ENCODE assay signal across 1 cellular context in the genomic region with DNA sequence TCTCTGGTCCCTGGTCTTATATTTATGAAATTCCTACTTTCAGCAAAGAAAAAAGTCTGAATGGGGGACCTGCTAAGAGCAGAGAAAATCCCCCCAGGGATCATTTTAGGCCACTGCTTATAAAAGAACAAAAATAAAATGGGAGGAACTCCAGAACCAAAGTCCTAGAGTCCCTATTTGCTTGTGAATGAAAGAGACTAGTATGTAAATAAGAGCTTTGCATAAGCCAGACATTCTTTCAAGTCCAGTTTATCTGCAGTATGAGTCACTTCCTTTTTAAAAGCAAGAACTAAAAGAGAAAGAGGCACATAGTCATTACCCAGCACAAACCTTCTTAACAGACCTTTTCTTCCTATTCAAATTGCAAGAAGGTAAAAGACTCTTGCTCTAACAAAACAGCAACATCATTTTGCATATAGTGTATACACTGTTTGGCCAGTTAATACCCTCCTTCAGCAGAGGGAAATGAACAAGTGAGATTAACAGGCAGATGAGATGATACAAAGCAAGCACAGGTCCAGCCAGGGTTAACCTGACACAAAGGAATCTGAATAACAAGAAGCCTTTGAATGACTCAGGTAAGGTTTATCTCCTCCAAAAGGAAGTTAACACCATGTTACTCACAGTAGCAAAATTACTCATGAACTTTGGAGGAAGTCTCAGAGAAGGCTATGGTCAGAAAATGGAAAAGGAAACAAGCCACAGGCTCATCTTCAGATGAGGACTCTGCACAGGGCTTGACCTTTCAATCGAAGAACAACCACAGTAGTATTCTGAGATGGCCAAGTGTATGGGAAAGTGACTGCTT.
A peak's percentile ranks its signal among the peaks of the same experiment; 100 is the strongest.
TF ChIP-seq lines count a peak whose summit lies in the region.

No MANE protein-coding gene starts in this region.

TF ChIP-seq in HepG2, 621 proteins besides CTCF, POLR2A, EP300 and RAD21 (continued from another document and continues in another):
- TF ChIP-seq ZBTB43 (CRISPR knock-in tag; conservative IDR thresholded peaks at IDR 0.05), result peak; percentile 62; the same call in 1 of the 2 replicates
- TF ChIP-seq MIXL1 (CRISPR knock-in tag; IDR thresholded peaks at IDR 0.05), result peak; percentile 67; the same call in 1 of the 2 replicates
- TF ChIP-seq CREB1 (IDR thresholded peaks at IDR 0.05), result peak; percentile 6; the same call in 1 of the 2 replicates
- TF ChIP-seq CREB1 (CRISPR knock-in tag; IDR thresholded peaks at IDR 0.05), result peak; percentile 71; the same call in 1 of the 2 replicates
- peak; percentile 94 for TF ChIP-seq FOXA3 (CRISPR knock-in tag; IDR thresholded peaks at IDR 0.05)
- TF ChIP-seq, protein P1, sequence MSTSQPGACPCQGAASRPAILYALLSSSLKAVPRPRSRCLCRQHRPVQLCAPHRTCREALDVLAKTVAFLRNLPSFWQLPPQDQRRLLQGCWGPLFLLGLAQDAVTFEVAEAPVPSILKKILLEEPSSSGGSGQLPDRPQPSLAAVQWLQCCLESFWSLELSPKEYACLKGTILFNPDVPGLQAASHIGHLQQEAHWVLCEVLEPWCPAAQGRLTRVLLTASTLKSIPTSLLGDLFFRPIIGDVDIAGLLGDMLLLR (CRISPR knock-in tag; IDR thresholded peaks at IDR 0.05), result no peak
- TF ChIP-seq NFE2L1 (CRISPR knock-in tag; IDR thresholded peaks at IDR 0.05; ENCODE audit: borderline replicate concordance), result no peak
- TF ChIP-seq GMEB1 (CRISPR knock-in tag; IDR thresholded peaks at IDR 0.05; ENCODE audit: borderline replicate concordance), result no peak; the same call in 1 of the 2 replicates
- TF ChIP-seq, protein P2, sequence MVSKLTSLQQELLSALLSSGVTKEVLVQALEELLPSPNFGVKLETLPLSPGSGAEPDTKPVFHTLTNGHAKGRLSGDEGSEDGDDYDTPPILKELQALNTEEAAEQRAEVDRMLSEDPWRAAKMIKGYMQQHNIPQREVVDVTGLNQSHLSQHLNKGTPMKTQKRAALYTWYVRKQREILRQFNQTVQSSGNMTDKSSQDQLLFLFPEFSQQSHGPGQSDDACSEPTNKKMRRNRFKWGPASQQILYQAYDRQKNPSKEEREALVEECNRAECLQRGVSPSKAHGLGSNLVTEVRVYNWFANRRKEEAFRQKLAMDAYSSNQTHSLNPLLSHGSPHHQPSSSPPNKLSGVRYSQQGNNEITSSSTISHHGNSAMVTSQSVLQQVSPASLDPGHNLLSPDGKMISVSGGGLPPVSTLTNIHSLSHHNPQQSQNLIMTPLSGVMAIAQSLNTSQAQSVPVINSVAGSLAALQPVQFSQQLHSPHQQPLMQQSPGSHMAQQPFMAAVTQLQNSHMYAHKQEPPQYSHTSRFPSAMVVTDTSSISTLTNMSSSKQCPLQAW (CRISPR knock-in tag; IDR thresholded peaks at IDR 0.05), result no peak
- TF ChIP-seq CBFB (CRISPR knock-in tag; IDR thresholded peaks at IDR 0.05), result 0 out of 2 replicates have a peak, but pooled peaks have one; percentile 23
- TF ChIP-seq, protein P3, sequence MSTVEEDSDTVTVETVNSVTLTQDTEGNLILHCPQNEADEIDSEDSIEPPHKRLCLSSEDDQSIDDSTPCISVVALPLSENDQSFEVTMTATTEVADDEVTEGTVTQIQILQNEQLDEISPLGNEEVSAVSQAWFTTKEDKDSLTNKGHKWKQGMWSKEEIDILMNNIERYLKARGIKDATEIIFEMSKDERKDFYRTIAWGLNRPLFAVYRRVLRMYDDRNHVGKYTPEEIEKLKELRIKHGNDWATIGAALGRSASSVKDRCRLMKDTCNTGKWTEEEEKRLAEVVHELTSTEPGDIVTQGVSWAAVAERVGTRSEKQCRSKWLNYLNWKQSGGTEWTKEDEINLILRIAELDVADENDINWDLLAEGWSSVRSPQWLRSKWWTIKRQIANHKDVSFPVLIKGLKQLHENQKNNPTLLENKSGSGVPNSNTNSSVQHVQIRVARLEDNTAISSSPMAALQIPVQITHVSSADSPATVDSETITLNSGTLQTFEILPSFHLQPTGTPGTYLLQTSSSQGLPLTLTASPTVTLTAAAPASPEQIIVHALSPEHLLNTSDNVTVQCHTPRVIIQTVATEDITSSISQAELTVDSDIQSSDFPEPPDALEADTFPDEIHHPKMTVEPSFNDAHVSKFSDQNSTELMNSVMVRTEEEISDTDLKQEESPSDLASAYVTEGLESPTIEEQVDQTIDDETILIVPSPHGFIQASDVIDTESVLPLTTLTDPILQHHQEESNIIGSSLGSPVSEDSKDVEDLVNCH (CRISPR knock-in tag; IDR thresholded peaks at IDR 0.05), result no peak
- TF ChIP-seq, protein P4, sequence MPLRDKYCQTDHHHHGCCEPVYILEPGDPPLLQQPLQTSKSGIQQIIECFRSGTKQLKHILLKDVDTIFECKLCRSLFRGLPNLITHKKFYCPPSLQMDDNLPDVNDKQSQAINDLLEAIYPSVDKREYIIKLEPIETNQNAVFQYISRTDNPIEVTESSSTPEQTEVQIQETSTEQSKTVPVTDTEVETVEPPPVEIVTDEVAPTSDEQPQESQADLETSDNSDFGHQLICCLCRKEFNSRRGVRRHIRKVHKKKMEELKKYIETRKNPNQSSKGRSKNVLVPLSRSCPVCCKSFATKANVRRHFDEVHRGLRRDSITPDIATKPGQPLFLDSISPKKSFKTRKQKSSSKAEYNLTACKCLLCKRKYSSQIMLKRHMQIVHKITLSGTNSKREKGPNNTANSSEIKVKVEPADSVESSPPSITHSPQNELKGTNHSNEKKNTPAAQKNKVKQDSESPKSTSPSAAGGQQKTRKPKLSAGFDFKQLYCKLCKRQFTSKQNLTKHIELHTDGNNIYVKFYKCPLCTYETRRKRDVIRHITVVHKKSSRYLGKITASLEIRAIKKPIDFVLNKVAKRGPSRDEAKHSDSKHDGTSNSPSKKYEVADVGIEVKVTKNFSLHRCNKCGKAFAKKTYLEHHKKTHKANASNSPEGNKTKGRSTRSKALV (CRISPR knock-in tag; IDR thresholded peaks at IDR 0.05), result 0 out of 2 replicates have a peak, but pooled peaks have one; percentile 15
- TF ChIP-seq, protein P5, sequence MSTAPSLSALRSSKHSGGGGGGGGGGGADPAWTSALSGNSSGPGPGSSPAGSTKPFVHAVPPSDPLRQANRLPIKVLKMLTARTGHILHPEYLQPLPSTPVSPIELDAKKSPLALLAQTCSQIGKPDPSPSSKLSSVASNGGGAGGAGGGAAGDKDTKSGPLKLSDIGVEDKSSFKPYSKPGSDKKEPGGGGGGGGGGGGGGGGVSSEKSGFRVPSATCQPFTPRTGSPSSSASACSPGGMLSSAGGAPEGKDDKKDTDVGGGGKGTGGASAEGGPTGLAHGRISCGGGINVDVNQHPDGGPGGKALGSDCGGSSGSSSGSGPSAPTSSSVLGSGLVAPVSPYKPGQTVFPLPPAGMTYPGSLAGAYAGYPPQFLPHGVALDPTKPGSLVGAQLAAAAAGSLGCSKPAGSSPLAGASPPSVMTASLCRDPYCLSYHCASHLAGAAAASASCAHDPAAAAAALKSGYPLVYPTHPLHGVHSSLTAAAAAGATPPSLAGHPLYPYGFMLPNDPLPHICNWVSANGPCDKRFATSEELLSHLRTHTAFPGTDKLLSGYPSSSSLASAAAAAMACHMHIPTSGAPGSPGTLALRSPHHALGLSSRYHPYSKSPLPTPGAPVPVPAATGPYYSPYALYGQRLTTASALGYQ (CRISPR knock-in tag; IDR thresholded peaks at IDR 0.05), result peak; percentile 75
- peak; percentile 52; the same call in 1 of the 2 replicates for TF ChIP-seq DMAP1 (CRISPR knock-in tag; IDR thresholded peaks at IDR 0.05)
- peak; percentile 70 for TF ChIP-seq HDAC1 (CRISPR knock-in tag; IDR thresholded peaks at IDR 0.05)
- TF ChIP-seq ZNF746 (CRISPR knock-in tag; IDR thresholded peaks at IDR 0.05), result no peak
- TF ChIP-seq MBD4 (IDR thresholded peaks at IDR 0.05; ENCODE audit: borderline replicate concordance, low read length), result peak; percentile 91
- TF ChIP-seq ZNF75D (CRISPR knock-in tag; IDR thresholded peaks at IDR 0.05; ENCODE audit: borderline replicate concordance), result no peak
- no peak for TF ChIP-seq SP1 (IDR thresholded peaks at IDR 0.05)
- no peak for TF ChIP-seq SP1 (CRISPR knock-in tag; IDR thresholded peaks at IDR 0.05)
- peak; percentile 75 for TF ChIP-seq TEAD3 (CRISPR knock-in tag; optimal IDR thresholded peaks at IDR 0.05; ENCODE audit: borderline replicate concordance)
- peak; percentile 51; the same call in 1 of the 2 replicates for TF ChIP-seq TBX3 (IDR thresholded peaks at IDR 0.05; ENCODE audit: borderline replicate concordance)
- TF ChIP-seq HNF4G (IDR thresholded peaks at IDR 0.05; ENCODE audit: borderline replicate concordance, low read depth, low read length), result peak; percentile 93
- 0 out of 2 replicates have a peak, but pooled peaks have one; percentile 30 for TF ChIP-seq HNF4G (CRISPR knock-in tag; IDR thresholded peaks at IDR 0.05; ENCODE audit: borderline replicate concordance, low read depth)
- peak; percentile 73; the same call in 1 of the 2 replicates for TF ChIP-seq HDAC2 (CRISPR knock-in tag; IDR thresholded peaks at IDR 0.05)
- TF ChIP-seq MEIS1 (CRISPR knock-in tag; IDR thresholded peaks at IDR 0.05; ENCODE audit: borderline replicate concordance), result no peak
- peak; percentile 50; the same call in 1 of the 2 replicates for TF ChIP-seq TBX2 (CRISPR knock-in tag; IDR thresholded peaks at IDR 0.05; ENCODE audit: borderline replicate concordance)
- peak; percentile 9 for TF ChIP-seq YY1 (IDR thresholded peaks at IDR 0.05; ENCODE audit: insufficient read depth, insufficient replicate concordance, low read depth, low read length)
- TF ChIP-seq ZNF501 (CRISPR knock-in tag; IDR thresholded peaks at IDR 0.05), result no peak
- no peak for TF ChIP-seq SIN3A (IDR thresholded peaks at IDR 0.05; ENCODE audit: borderline replicate concordance, low read depth, low read length)
- TF ChIP-seq, protein P6, sequence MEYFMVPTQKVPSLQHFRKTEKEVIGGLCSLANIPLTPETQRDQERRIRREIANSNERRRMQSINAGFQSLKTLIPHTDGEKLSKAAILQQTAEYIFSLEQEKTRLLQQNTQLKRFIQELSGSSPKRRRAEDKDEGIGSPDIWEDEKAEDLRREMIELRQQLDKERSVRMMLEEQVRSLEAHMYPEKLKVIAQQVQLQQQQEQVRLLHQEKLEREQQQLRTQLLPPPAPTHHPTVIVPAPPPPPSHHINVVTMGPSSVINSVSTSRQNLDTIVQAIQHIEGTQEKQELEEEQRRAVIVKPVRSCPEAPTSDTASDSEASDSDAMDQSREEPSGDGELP (IDR thresholded peaks at IDR 0.05; ENCODE audit: borderline replicate concordance, low read depth), result 0 out of 2 replicates have a peak, but pooled peaks have one; percentile 5
- TF ChIP-seq ZNF652 (CRISPR knock-in tag; IDR thresholded peaks at IDR 0.05; ENCODE audit: borderline replicate concordance, low read depth), result peak; percentile 91
- peak; percentile 40; the same call in 1 of the 2 replicates for TF ChIP-seq SOX13 (IDR thresholded peaks at IDR 0.05)
- TF ChIP-seq SOX13 (CRISPR knock-in tag; conservative IDR thresholded peaks at IDR 0.05 in 1 of 2, IDR thresholded peaks at IDR 0.05 in 1 of 2), result peak in 1 of 2 experiments; percentile 82; a peak in 2 of 4 replicates
- peak; percentile 86 for TF ChIP-seq RCOR2 (CRISPR knock-in tag; IDR thresholded peaks at IDR 0.05)
- TF ChIP-seq, protein P7, sequence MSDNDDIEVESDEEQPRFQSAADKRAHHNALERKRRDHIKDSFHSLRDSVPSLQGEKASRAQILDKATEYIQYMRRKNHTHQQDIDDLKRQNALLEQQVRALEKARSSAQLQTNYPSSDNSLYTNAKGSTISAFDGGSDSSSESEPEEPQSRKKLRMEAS (IDR thresholded peaks at IDR 0.05), result 0 out of 2 replicates have a peak, but pooled peaks have one; percentile 36
- no peak for TF ChIP-seq GABPA (IDR thresholded peaks at IDR 0.05; ENCODE audit: low read depth, low read length)
- peak; percentile 48; the same call in 1 of the 2 replicates for TF ChIP-seq GABPA (CRISPR knock-in tag; IDR thresholded peaks at IDR 0.05; ENCODE audit: low read depth)
- TF ChIP-seq SKI (IDR thresholded peaks at IDR 0.05; ENCODE audit: partially characterized antibody), result peak; percentile 93
- peak; percentile 54; the same call in 1 of the 2 replicates for TF ChIP-seq ATF1 (CRISPR knock-in tag; IDR thresholded peaks at IDR 0.05)
- TF ChIP-seq FOXJ3 (CRISPR knock-in tag; IDR thresholded peaks at IDR 0.05; ENCODE audit: borderline replicate concordance), result peak; percentile 82; the same call in 1 of the 2 replicates
- no peak for TF ChIP-seq ZNF629 (CRISPR knock-in tag; conservative IDR thresholded peaks at IDR 0.05)
- TF ChIP-seq SMC3 (IDR thresholded peaks at IDR 0.05; ENCODE audit: low read length), result peak; percentile 7; the same call in 1 of the 2 replicates
- 0 out of 2 replicates have a peak, but pooled peaks have one; percentile 22 for TF ChIP-seq ZNF816 (CRISPR knock-in tag; IDR thresholded peaks at IDR 0.05; ENCODE audit: borderline replicate concordance)
- TF ChIP-seq PHF5A (CRISPR knock-in tag; IDR thresholded peaks at IDR 0.05; ENCODE audit: low read depth, unreplicated experiment), result no peak
- TF ChIP-seq ZSCAN25 (CRISPR knock-in tag; IDR thresholded peaks at IDR 0.05), result 0 out of 2 replicates have a peak, but pooled peaks have one; percentile 51
- TF ChIP-seq SMAD3 (CRISPR knock-in tag; IDR thresholded peaks at IDR 0.05), result peak; percentile 78; the same call in 1 of the 2 replicates
